Comparison of ENCODE assay signal across 12 cellular contexts in the genomic region with DNA sequence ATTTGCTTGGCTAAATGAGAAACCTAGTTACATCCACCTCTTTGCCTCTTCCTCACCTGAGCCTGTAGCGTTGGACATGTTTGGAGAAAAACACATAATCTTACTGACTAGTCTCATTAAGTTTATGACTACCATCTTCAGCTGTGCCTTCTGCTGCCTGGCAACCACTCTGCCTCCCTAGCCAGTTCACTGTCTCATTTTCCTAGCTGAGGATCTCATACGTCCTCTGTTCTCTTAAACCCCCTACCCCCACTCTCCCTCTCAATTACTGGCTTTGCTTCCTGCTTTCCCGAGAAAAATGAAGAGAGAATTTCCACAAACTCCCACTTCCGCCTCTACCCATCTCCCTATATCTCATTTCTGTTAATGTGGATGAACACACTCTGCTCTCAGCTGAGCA.
"Had no signal": no experiment of that assay in that cellular context is flagged by ENCODE, and none has a peak within 500 bp of the region (broad histone marks: within the 10 kb centered on the region; RNA-seq: fewer than 3 reads in every experiment).

No MANE protein-coding gene starts in this region.

- H3K4me3 Mint-ChIP-seq: activated naive CD4-positive, alpha-beta T cell treated with anti-CD3 and anti-CD28 coated beads, Interleukin-2, amount 10 ng/mL, durations not matched to agents 7 days and 5 days; memory B cell had no signal

- H3K36me3 Mint-ChIP-seq: activated naive CD4-positive, alpha-beta T cell treated with anti-CD3 and anti-CD28 coated beads, Interleukin-2, amount 10 ng/mL, durations not matched to agents 7 days and 5 days; memory B cell had no signal

- H3K27me3 Mint-ChIP-seq: activated naive CD4-positive, alpha-beta T cell treated with anti-CD3 and anti-CD28 coated beads, Interleukin-2, amount 10 ng/mL, durations not matched to agents 7 days and 5 days had no signal

- H3K27ac ChIP-seq: colonic mucosa, gastroesophageal sphincter, left ventricle myocardium inferior, stomach had no signal

- H3K4me1 Mint-ChIP-seq: activated naive CD4-positive, alpha-beta T cell treated with anti-CD3 and anti-CD28 coated beads, Interleukin-2, amount 10 ng/mL, durations not matched to agents 7 days and 5 days had no signal

- DNase-seq: activated CD4-positive, alpha-beta T cell treated with anti-CD3 and anti-CD28 coated beads, Interleukin-2, amount 50 U/mL, for 1 hour; activated naive CD4-positive, alpha-beta T cell treated with anti-CD3 and anti-CD28 coated beads, Interleukin-2, amount 10 ng/mL, durations not matched to agents 7 days and 5 days; colonic mucosa; islet precursor cell; left ventricle myocardium inferior; stimulated activated CD4-positive, alpha-beta T cell treated with anti-CD3 and anti-CD28 coated beads, Interleukin-15, amount 100 ng/mL, for 24 hours; stimulated activated CD4-positive, alpha-beta T cell treated with anti-CD3 and anti-CD28 coated beads, Interleukin-4, amount 100 ng/mL, for 4 hours; stomach had no signal

- H3K9me3 Mint-ChIP-seq: activated naive CD4-positive, alpha-beta T cell treated with anti-CD3 and anti-CD28 coated beads, Interleukin-2, amount 10 ng/mL, durations not matched to agents 7 days and 5 days; activated T-helper 2 cell treated with anti-CD3 and anti-CD28 coated beads, Interferon-gamma antibody, Interleukin-2, Interleukin-4, amounts not matched to agents 10 μg/mL and 5 μg/mL and 100 μg/mL, durations not matched to agents 14 hours and 24 hours and 36 hours; memory B cell had no signal

- H3K4me3 ChIP-seq: cardiac muscle cell, colonic mucosa, gastroesophageal sphincter, left ventricle myocardium inferior, stomach had no signal

- ATAC-seq: gastroesophageal sphincter had no signal

- H3K27me3 ChIP-seq: cardiac muscle cell, colonic mucosa, gastroesophageal sphincter, stomach had no signal

- H3K36me3 ChIP-seq: cardiac muscle cell, colonic mucosa, gastroesophageal sphincter, left ventricle myocardium inferior, stomach had no signal

- H3K27ac Mint-ChIP-seq: activated naive CD4-positive, alpha-beta T cell treated with anti-CD3 and anti-CD28 coated beads, Interleukin-2, amount 10 ng/mL, durations not matched to agents 7 days and 5 days; activated T-helper 2 cell treated with anti-CD3 and anti-CD28 coated beads, Interferon-gamma antibody, Interleukin-2, Interleukin-4, amounts not matched to agents 10 μg/mL and 5 μg/mL and 100 μg/mL, durations not matched to agents 14 hours and 24 hours and 36 hours; memory B cell had no signal

- H3K4me1 ChIP-seq: colonic mucosa, left ventricle myocardium inferior had no signal
